8 cellular contexts compared by ENCODE assay signal in the genomic region with DNA sequence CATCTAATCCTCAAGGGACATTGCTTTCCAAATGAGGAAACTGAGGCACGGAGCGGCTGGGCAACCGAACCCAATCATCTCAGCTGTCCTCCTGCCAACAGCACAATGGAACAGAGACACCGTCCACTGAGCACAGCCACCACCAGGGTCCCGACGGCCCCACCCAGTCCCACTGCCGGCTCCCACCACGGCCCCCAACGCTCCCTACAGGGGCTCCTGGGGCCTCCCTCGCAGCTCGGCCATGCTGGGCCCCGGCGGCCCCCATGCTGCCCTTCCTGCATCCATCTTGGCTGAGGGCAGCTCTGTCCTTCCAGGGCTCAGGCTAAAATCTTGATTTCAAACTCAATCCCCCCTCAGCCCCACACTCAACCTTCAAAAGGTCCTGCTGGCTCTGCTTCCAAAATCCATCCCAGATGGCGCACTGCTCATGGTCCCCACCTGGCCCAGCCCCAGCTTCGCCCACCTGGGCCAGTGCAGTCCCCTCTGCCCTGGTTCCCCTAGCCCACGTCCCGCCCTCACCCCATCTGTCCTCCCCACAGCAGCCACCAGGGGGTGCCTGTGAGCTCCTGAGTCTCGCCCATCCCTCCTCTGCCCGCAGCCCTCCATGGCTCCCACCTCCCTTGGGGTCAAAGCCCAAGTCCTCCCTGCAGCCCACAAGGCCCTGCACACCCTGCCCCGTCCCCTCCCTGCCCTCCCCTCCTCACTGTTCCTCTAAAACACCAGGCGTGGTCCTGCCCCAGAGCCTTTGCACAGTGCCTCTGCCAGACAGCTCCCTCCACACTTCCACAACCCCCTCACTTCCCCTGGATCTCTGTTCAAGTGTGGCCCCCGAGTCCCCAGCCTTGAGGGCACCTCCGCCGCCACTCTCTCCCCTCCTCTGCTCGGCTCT. TPM values are rescaled to one million over a fixed set of nuclear protein-coding genes. Genes with fewer than 3 reads are reported as not detected.
DNase-seq lines count a peak whose midpoint lies in the region; ATAC-seq, FAIRE-seq and TF ChIP-seq lines count a peak whose summit lies in the region.

No MANE protein-coding gene starts in this region.

- TF ChIP-seq CTCF in BE2C (IDR thresholded peaks at IDR 0.05; ENCODE audit: low read depth, low read length) (peak; percentile 46), astrocyte (IDR thresholded peaks at IDR 0.05; ENCODE audit: insufficient read depth, low read depth, low read length) (peak; percentile 20), liver (IDR thresholded peaks at IDR 0.05; ENCODE audit: low read depth, low read length, missing input control) (peak; percentile 35), type B pancreatic cell (conservative IDR thresholded peaks at IDR 0.05) (peak; percentile 69)

- DNase-seq in BE2C: no peak
- DNase-seq in OCI-M1 (lab: John Stamatoyannopoulos, UW): peak; percentile 8
- no peak for DNase-seq in astrocyte (ENCODE audit: low read depth)
- DNase-seq in type B pancreatic cell (ENCODE audit: extremely low spot score, unreplicated experiment): no peak
- DNase-seq in SKM-1 treated with dmso at 0.1 percent for 144 hours (lab: John Stamatoyannopoulos, UW; ENCODE audit: unreplicated experiment): no peak

- H3K9me3 ChIP-seq in BE2C (0 out of 2 replicates have a peak, but pooled peaks cover 3% of the 10 kb centered on the region), astrocyte (ENCODE audit: insufficient read depth, low read depth, low read length) (no peaks in the 10 kb centered on the region), liver (ENCODE audit: control insufficient read depth in 4 of 4, low read length in 3 of 4) (no peaks in the 10 kb centered on the region)

- H3K9me3 Mint-ChIP-seq in astrocyte (ENCODE audit: unreplicated experiment) (no peaks in the 10 kb centered on the region), type B pancreatic cell (no peaks in the 10 kb centered on the region)

- H3K27ac ChIP-seq in astrocyte (ENCODE audit: low read depth, low read length) (no peak overlapping the region), liver (ENCODE audit: low read depth in 1 of 2, low read length in 2 of 2) (no peak overlapping the region)

- TF ChIP-seq RAD21 in liver (IDR thresholded peaks at IDR 0.05): no peak

- H3K27me3 Mint-ChIP-seq in astrocyte (ENCODE audit: low read depth, unreplicated experiment): no peaks in the 10 kb centered on the region
- no peaks in the 10 kb centered on the region for H3K27me3 Mint-ChIP-seq in type B pancreatic cell

- H3K4me2 ChIP-seq in astrocyte (ENCODE audit: low read length): no peak overlapping the region

- peaks cover 90% of the 10 kb centered on the region for H4K20me1 ChIP-seq in astrocyte (ENCODE audit: insufficient read depth, low read length)

- H3K36me3 Mint-ChIP-seq in astrocyte (ENCODE audit: low read depth, unreplicated experiment) (peaks cover 9% of the 10 kb centered on the region), type B pancreatic cell (no peaks in the 10 kb centered on the region)

- H3K9ac ChIP-seq in astrocyte (ENCODE audit: low read length) (no peak overlapping the region), liver (ENCODE audit: low read depth in 1 of 2, low read length in 2 of 2) (no peak overlapping the region)

- H3K27me3 ChIP-seq in BE2C: no peaks in the 10 kb centered on the region
- no peaks in the 10 kb centered on the region for H3K27me3 ChIP-seq in astrocyte (ENCODE audit: insufficient read depth, low read length)
- H3K27me3 ChIP-seq in liver (ENCODE audit: control insufficient read depth in 4 of 4, insufficient read depth in 4 of 4, low read length in 3 of 4): no peaks in the 10 kb centered on the region

- H3K4me1 ChIP-seq in BE2C (no peaks in the 10 kb centered on the region), astrocyte (ENCODE audit: insufficient read depth, low read length) (peaks cover 3% of the 10 kb centered on the region), liver (ENCODE audit: control insufficient read depth in 4 of 4, insufficient read depth in 4 of 4, low read length in 3 of 4) (peaks cover 2 to 10% (median 6%) of the 10 kb centered on the region in 4 donors)

- H3K4me3 Mint-ChIP-seq in astrocyte (ENCODE audit: unreplicated experiment) (no peak overlapping the region), type B pancreatic cell (no peak overlapping the region)

- peaks cover under 1% of the 10 kb centered on the region for H3K4me1 Mint-ChIP-seq in astrocyte (ENCODE audit: low read depth, unreplicated experiment)
- H3K4me1 Mint-ChIP-seq in type B pancreatic cell (ENCODE audit: unreplicated experiment): peaks cover 8% of the 10 kb centered on the region

- H3K36me3 ChIP-seq in BE2C (no peaks in the 10 kb centered on the region), astrocyte (ENCODE audit: insufficient read depth, low read length) (no peaks in the 10 kb centered on the region), liver (ENCODE audit: control insufficient read depth in 4 of 4, insufficient read depth in 3 of 4, low read depth in 1 of 4, low read length in 3 of 4) (no peaks in the 10 kb centered on the region)

- 94% methylated on average over 25 of the region's 25 CpGs for WGBS in liver

- ATAC-seq in HG02852 (IDR thresholded peaks at IDR 0.05; ENCODE audit: unreplicated experiment): no peak
- ATAC-seq in HG03342 (IDR thresholded peaks at IDR 0.05; ENCODE audit: unreplicated experiment): no peak

- no peak for FAIRE-seq in astrocyte (lab: Jason Lieb, UNC)

- peak overlapping the region; percentile 34 for H3K27ac Mint-ChIP-seq in astrocyte (ENCODE audit: unreplicated experiment)
- no peak overlapping the region for H3K27ac Mint-ChIP-seq in type B pancreatic cell

- peaks cover 97% of the 10 kb centered on the region for H3K79me2 ChIP-seq in astrocyte (ENCODE audit: insufficient read depth, low read length)

- H2AFZ ChIP-seq in astrocyte (ENCODE audit: low read depth, low read length): no peak overlapping the region

- H3K4me3 ChIP-seq in BE2C (ENCODE audit: low read depth, low read length): no peak overlapping the region
- H3K4me3 ChIP-seq in astrocyte (ENCODE audit: insufficient read depth, low read depth, low read length): no peak overlapping the region
- no peak overlapping the region for H3K4me3 ChIP-seq in liver (ENCODE audit: low read depth in 1 of 3, low read length in 3 of 3)

TF ChIP-seq in liver, 16 proteins besides CTCF, POLR2A, EP300 and RAD21 (continues in another document):
- no peak for TF ChIP-seq FOXA1 (IDR thresholded peaks at IDR 0.05)
- no peak for TF ChIP-seq GABPA (IDR thresholded peaks at IDR 0.05 in 1 of 2, conservative IDR thresholded peaks at IDR 0.05 in 1 of 2)
- TF ChIP-seq, protein P1, sequence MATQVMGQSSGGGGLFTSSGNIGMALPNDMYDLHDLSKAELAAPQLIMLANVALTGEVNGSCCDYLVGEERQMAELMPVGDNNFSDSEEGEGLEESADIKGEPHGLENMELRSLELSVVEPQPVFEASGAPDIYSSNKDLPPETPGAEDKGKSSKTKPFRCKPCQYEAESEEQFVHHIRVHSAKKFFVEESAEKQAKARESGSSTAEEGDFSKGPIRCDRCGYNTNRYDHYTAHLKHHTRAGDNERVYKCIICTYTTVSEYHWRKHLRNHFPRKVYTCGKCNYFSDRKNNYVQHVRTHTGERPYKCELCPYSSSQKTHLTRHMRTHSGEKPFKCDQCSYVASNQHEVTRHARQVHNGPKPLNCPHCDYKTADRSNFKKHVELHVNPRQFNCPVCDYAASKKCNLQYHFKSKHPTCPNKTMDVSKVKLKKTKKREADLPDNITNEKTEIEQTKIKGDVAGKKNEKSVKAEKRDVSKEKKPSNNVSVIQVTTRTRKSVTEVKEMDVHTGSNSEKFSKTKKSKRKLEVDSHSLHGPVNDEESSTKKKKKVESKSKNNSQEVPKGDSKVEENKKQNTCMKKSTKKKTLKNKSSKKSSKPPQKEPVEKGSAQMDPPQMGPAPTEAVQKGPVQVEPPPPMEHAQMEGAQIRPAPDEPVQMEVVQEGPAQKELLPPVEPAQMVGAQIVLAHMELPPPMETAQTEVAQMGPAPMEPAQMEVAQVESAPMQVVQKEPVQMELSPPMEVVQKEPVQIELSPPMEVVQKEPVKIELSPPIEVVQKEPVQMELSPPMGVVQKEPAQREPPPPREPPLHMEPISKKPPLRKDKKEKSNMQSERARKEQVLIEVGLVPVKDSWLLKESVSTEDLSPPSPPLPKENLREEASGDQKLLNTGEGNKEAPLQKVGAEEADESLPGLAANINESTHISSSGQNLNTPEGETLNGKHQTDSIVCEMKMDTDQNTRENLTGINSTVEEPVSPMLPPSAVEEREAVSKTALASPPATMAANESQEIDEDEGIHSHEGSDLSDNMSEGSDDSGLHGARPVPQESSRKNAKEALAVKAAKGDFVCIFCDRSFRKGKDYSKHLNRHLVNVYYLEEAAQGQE (IDR thresholded peaks at IDR 0.05): no peak
- no peak for TF ChIP-seq JUND (IDR thresholded peaks at IDR 0.05)
- TF ChIP-seq EGR1 (IDR thresholded peaks at IDR 0.05; ENCODE audit: low read depth in 2 of 2): no peak
- TF ChIP-seq FOXA2 (IDR thresholded peaks at IDR 0.05): no peak
- no peak for TF ChIP-seq YY1 (IDR thresholded peaks at IDR 0.05)
- no peak for TF ChIP-seq HNF4A (conservative IDR thresholded peaks at IDR 0.05)
- TF ChIP-seq RXRA (IDR thresholded peaks at IDR 0.05): no peak
- TF ChIP-seq NR2F2 (IDR thresholded peaks at IDR 0.05): no peak
- TF ChIP-seq HNF4G (IDR thresholded peaks at IDR 0.05): no peak
- TF ChIP-seq, protein P2, sequence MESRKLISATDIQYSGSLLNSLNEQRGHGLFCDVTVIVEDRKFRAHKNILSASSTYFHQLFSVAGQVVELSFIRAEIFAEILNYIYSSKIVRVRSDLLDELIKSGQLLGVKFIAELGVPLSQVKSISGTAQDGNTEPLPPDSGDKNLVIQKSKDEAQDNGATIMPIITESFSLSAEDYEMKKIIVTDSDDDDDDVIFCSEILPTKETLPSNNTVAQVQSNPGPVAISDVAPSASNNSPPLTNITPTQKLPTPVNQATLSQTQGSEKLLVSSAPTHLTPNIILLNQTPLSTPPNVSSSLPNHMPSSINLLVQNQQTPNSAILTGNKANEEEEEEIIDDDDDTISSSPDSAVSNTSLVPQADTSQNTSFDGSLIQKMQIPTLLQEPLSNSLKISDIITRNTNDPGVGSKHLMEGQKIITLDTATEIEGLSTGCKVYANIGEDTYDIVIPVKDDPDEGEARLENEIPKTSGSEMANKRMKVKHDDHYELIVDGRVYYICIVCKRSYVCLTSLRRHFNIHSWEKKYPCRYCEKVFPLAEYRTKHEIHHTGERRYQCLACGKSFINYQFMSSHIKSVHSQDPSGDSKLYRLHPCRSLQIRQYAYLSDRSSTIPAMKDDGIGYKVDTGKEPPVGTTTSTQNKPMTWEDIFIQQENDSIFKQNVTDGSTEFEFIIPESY (IDR thresholded peaks at IDR 0.05): no peak

RNA-seq across cellular contexts. Expression of gene PIP5K1C, which starts 7.9 kb away (rescaled TPM):
- 20.4 TPM for polyA plus RNA-seq in BE2C (2012; ENCODE audit: insufficient read depth, insufficient read length, low read depth)
- total RNA-seq in astrocyte: 42.0 and 44.2 TPM in 2 replicates
- 1 to 10 TPM; 6.7 to 7.4 TPM for total RNA-seq in liver
- 1 to 10 TPM; 1.8 to 5.4 TPM for polyA plus RNA-seq in liver
- total RNA-seq in type B pancreatic cell (ENCODE audit: low replicate concordance): 35.9 and 44.5 TPM in 2 replicates

RNA-seq across cellular contexts. Expression of gene TJP3, which starts 15.8 kb away (rescaled TPM):
- 0.65 TPM for polyA plus RNA-seq in BE2C (2012; ENCODE audit: insufficient read depth, insufficient read length, low read depth)
- total RNA-seq in astrocyte: 0.58 and 2.0 TPM in 2 replicates
- 1 to 10 TPM; 6.0 to 6.1 TPM for total RNA-seq in liver
- 1 to 10 TPM; 7.3 to 9.8 TPM for polyA plus RNA-seq in liver
- total RNA-seq in type B pancreatic cell (ENCODE audit: low replicate concordance): 20.0 and 53.8 TPM in 2 replicates
